ENCODE assay signal across 20 cellular contexts in the genomic region with DNA sequence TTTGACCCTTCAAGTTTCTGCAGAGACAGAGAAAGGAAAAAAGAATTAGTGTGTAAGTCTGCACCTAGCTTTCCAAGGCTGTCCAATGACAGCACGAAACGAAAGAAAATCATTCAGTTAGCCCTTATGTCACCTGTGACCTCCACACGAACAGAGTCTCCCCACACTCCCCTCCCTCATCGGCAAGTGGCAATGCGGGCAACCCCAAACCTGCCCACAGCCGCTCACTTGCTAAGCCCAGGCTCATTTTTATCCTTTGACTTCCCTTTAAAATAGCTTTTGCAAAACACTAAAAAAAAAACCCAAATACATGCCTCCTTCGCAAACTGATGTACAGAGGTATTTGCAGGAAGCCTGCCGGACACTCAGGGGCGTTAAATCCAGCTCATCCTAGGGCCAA. TPM values are rescaled to one million over a fixed set of nuclear protein-coding genes. Genes with fewer than 3 reads are reported as not detected.
"Had no signal": no experiment of that assay in that cellular context is flagged by ENCODE, and none has a peak within 500 bp of the region (broad histone marks: within the 10 kb centered on the region; RNA-seq: fewer than 3 reads in every experiment).

No MANE protein-coding gene starts in this region.

- H3K9me3 ChIP-seq: sigmoid colon, suprapubic skin had no signal

- H3K9me3 Mint-ChIP-seq: activated T-helper 2 cell treated with anti-CD3 and anti-CD28 coated beads, Interferon-gamma antibody, Interleukin-2, Interleukin-4, amounts not matched to agents 10 μg/mL and 5 μg/mL and 100 μg/mL, durations not matched to agents 14 hours and 24 hours and 36 hours; brain; central memory CD8-positive, alpha-beta T cell; dendritic cell treated with granulocyte-macrophage colony-stimulating factor and Interleukin-4, amounts not matched to agents 40 ng/mL and 50 ng/mL, for 4 days; naive B cell had no signal

- H3K27ac ChIP-seq: sigmoid colon, suprapubic skin had no signal

- H3K4me3 Mint-ChIP-seq: brain; central memory CD8-positive, alpha-beta T cell; dendritic cell treated with granulocyte-macrophage colony-stimulating factor and Interleukin-4, amounts not matched to agents 40 ng/mL and 50 ng/mL, for 4 days had no signal

- ATAC-seq: stimulated activated naive CD8-positive, alpha-beta T cell treated with anti-CD3 and anti-CD28 coated beads, Interleukin-15, Interleukin-2, amounts not matched to agents 100 U/mL and 50 U/mL, for 24 hours had no signal

- H3K27me3 Mint-ChIP-seq: central memory CD8-positive, alpha-beta T cell; dendritic cell treated with granulocyte-macrophage colony-stimulating factor and Interleukin-4, amounts not matched to agents 40 ng/mL and 50 ng/mL, for 4 days; naive B cell had no signal

- H3K27ac Mint-ChIP-seq: activated T-helper 2 cell treated with anti-CD3 and anti-CD28 coated beads, Interferon-gamma antibody, Interleukin-2, Interleukin-4, amounts not matched to agents 10 μg/mL and 5 μg/mL and 100 μg/mL, durations not matched to agents 14 hours and 24 hours and 36 hours; dendritic cell treated with granulocyte-macrophage colony-stimulating factor and Interleukin-4, amounts not matched to agents 40 ng/mL and 50 ng/mL, for 4 days had no signal

- DNase-seq: activated CD4-positive, alpha-beta T cell treated with anti-CD3 and anti-CD28 coated beads for 4 hours; activated CD8-positive, alpha-beta memory T cell treated with anti-CD3 and anti-CD28 coated beads for 24 hours; activated naive CD4-positive, alpha-beta T cell treated with anti-CD3 and anti-CD28 coated beads, Interleukin-2, amount 50 U/mL, for 16 hours; amygdala; erythroblast; left cardiac atrium; naive B cell; occipital lobe; sigmoid colon; stimulated activated CD4-positive, alpha-beta T cell treated with anti-CD3 and anti-CD28 coated beads, Interleukin-12 subunit alpha, Interleukin-12 subunit beta, amount 100 ng/mL, for 4 hours; stimulated activated naive CD8-positive, alpha-beta T cell treated with anti-CD3 and anti-CD28 coated beads, Interleukin-15, Interleukin-2, amounts not matched to agents 100 U/mL and 50 U/mL, for 24 hours; T-helper 9 cell had no signal

- H3K27me3 ChIP-seq: sigmoid colon, suprapubic skin had no signal

- H3K4me3 ChIP-seq: lung, sigmoid colon, suprapubic skin had no signal

RNA-seq across cellular contexts. Expression of gene PADI6, which starts 57.2 kb away (rescaled TPM):
- total RNA-seq: activated T-helper 2 cell treated with anti-CD3 and anti-CD28 coated beads, Interferon-gamma antibody, Interleukin-2, Interleukin-4, amounts not matched to agents 10 μg/mL and 5 μg/mL and 100 μg/mL, durations not matched to agents 14 hours and 24 hours and 36 hours; left cardiac atrium; lung; occipital lobe; pulmonary artery endothelial cell; sigmoid colon; suprapubic skin; urinary bladder had no signal
- polyA plus RNA-seq: lung, sigmoid colon, urinary bladder had no signal
